8 cellular contexts compared by ENCODE assay signal in the genomic region with DNA sequence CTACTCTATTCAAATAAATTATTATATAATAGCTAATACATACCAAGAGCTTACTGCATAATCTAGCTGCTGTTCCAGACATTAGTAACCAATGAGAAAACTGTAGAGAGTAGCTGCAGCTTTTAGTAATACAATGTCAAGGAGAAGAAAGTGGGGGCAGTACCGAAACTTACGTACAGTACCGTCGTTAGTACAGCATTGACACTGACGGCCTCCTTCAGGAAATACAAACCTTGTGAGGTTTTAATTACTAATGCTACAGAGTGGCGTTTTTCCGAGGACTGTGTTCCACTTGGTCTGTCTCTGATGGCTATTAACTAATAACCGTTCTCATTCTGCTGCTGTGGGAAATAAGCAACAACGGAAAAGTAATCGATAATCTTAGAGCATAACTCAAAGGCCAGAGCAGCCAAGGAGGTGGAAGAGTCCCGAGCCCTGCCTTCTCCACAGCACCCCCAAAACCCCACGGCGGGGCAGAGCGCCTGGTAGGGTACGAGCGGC. TPM values are rescaled to one million over a fixed set of nuclear protein-coding genes. Genes with fewer than 3 reads are reported as not detected.
DNase-seq lines count a peak whose midpoint lies in the region; ATAC-seq, FAIRE-seq and TF ChIP-seq lines count a peak whose summit lies in the region.

No MANE protein-coding gene starts in this region.

- H3K9ac ChIP-seq in astrocyte (ENCODE audit: low read length) (peak overlapping the region; percentile 87), iPS-20b (ENCODE audit: low read depth, low read length) (peak overlapping the region; percentile 37; the same call in 1 of the 2 replicates)

- peak overlapping the region; percentile 95 for H2AFZ ChIP-seq in astrocyte (ENCODE audit: low read depth, low read length)

- H3K27ac Mint-ChIP-seq in CD4-positive, alpha-beta memory T cell, result peak overlapping the region; percentile 89 to 98 (median 94)
- H3K27ac Mint-ChIP-seq in astrocyte (ENCODE audit: unreplicated experiment), result no peak overlapping the region

- H3K79me2 ChIP-seq in astrocyte (ENCODE audit: insufficient read depth, low read length), result no peaks in the 10 kb centered on the region

- H3K4me1 Mint-ChIP-seq in CD4-positive, alpha-beta memory T cell, result peaks cover 18 to 35% (median 27%) of the 10 kb centered on the region in 4 donors
- peaks cover 9% of the 10 kb centered on the region for H3K4me1 Mint-ChIP-seq in astrocyte (ENCODE audit: low read depth, unreplicated experiment)

- POLR2A ChIA-PET in CD4-positive, alpha-beta memory T cell (lab: Charles Lee; ENCODE audit: partially characterized antibody), result interaction anchor here (0.8 to 4.5 kb wide), 12 partner anchors 9 to 493 kb away, joined by 3 to 155 read pairs (median 4); partner anchors contain the start of genes LYRM2, PNRC1, RNGTT and UBE2J1

- peaks cover 20% of the 10 kb centered on the region for H3K4me1 ChIP-seq in CD4-positive, alpha-beta memory T cell (ENCODE audit: insufficient read depth, low read length)
- peaks cover 14% of the 10 kb centered on the region for H3K4me1 ChIP-seq in astrocyte (ENCODE audit: insufficient read depth, low read length)
- peaks cover 3% of the 10 kb centered on the region; the same call in 1 of the 2 replicates for H3K4me1 ChIP-seq in iPS-20b (ENCODE audit: insufficient read depth, low read length)

- peak in 4 of 5 donors; percentile 49 to 56 (median 54) for DNase-seq in CD4-positive, alpha-beta memory T cell
- peak; percentile 78 for DNase-seq in NCI-H748 treated with DMSO at 0.1 percent for 48 hours (lab: John Stamatoyannopoulos, UW)
- DNase-seq in astrocyte (ENCODE audit: low read depth), result no peak
- peak in 3 of 4 experiments; percentile 2 to 12 (median 9) for DNase-seq in stimulated activated CD4-positive, alpha-beta T cell treated with anti-CD3 and anti-CD28 coated beads, Interleukin-1b, Interleukin-23, amount 100 ng/mL, for 24 hours (ENCODE audit: low read depth in 4 of 4, low spot score in 1 of 4)
- DNase-seq in cortex of kidney (lab: John Stamatoyannopoulos, UW), result no peak

- H3K36me3 Mint-ChIP-seq in CD4-positive, alpha-beta memory T cell, result peaks cover 0 to 20% of the 10 kb centered on the region in 2 donors
- H3K36me3 Mint-ChIP-seq in astrocyte (ENCODE audit: low read depth, unreplicated experiment), result no peaks in the 10 kb centered on the region

- peak overlapping the region; percentile 90 to 99 (median 96) for H3K4me3 Mint-ChIP-seq in CD4-positive, alpha-beta memory T cell
- peak overlapping the region; percentile 82 for H3K4me3 Mint-ChIP-seq in astrocyte (ENCODE audit: unreplicated experiment)

- no peaks in the 10 kb centered on the region for H3K9me3 ChIP-seq in CD4-positive, alpha-beta memory T cell (ENCODE audit: control insufficient read depth in 1 of 2, low read length in 2 of 2)
- H3K9me3 ChIP-seq in astrocyte (ENCODE audit: insufficient read depth, low read depth, low read length) (no peaks in the 10 kb centered on the region), iPS-20b (ENCODE audit: insufficient read depth, low read depth, low read length) (no peaks in the 10 kb centered on the region)

- H4K20me1 ChIP-seq in astrocyte (ENCODE audit: insufficient read depth, low read length), result no peaks in the 10 kb centered on the region

- TF ChIP-seq CTCF in astrocyte (IDR thresholded peaks at IDR 0.05; ENCODE audit: insufficient read depth, low read depth, low read length), result no peak

- peak overlapping the region; percentile 33 to 44 for H3K4me3 ChIP-seq in CD4-positive, alpha-beta memory T cell (ENCODE audit: low read length in 2 of 2)
- peak overlapping the region; percentile 75 for H3K4me3 ChIP-seq in astrocyte (ENCODE audit: insufficient read depth, low read depth, low read length)
- peak overlapping the region; percentile 69 for H3K4me3 ChIP-seq in iPS-20b (ENCODE audit: low read length)

- peak; percentile 44 for ATAC-seq in GM18861 (IDR thresholded peaks at IDR 0.05; ENCODE audit: unreplicated experiment)
- peak; percentile 63 for ATAC-seq in HG03025 (IDR thresholded peaks at IDR 0.05; ENCODE audit: low FRiP score, unreplicated experiment)

- peak overlapping the region; percentile 97 for H3K4me2 ChIP-seq in astrocyte (ENCODE audit: low read length)

- no peaks in the 10 kb centered on the region for H3K27me3 ChIP-seq in CD4-positive, alpha-beta memory T cell (ENCODE audit: insufficient read depth, low read length)
- H3K27me3 ChIP-seq in astrocyte (ENCODE audit: insufficient read depth, low read length) (peaks cover 2% of the 10 kb centered on the region), iPS-20b (ENCODE audit: insufficient read depth, low read length) (peaks cover 63% of the 10 kb centered on the region)

- intact Hi-C loops in CD4-positive, alpha-beta memory T cell (cut with micrococcal nuclease), result loop anchor here (1.0 to 5.0 kb wide), 3 partner anchors 65 to 207 kb away; partner anchors contain the start of genes PNRC1 and UBE2J1

- FAIRE-seq in astrocyte (lab: Jason Lieb, UNC), result no peak

- CTCF ChIA-PET in CD4-positive, alpha-beta memory T cell (lab: Charles Lee; ENCODE audit: partially characterized antibody), result interaction anchor here (1.0 to 2.9 kb wide), 7 partner anchors 16 to 227 kb away, joined by 3 to 19 read pairs (median 5); partner anchors contain the start of gene PNRC1

- H3K9me3 Mint-ChIP-seq in CD4-positive, alpha-beta memory T cell, result no peaks in the 10 kb centered on the region
- H3K9me3 Mint-ChIP-seq in astrocyte (ENCODE audit: unreplicated experiment), result no peaks in the 10 kb centered on the region

- H3K36me3 ChIP-seq in CD4-positive, alpha-beta memory T cell (ENCODE audit: insufficient read depth, low read length), result no peaks in the 10 kb centered on the region
- H3K36me3 ChIP-seq in astrocyte (ENCODE audit: insufficient read depth, low read length), result no peaks in the 10 kb centered on the region
- no peaks in the 10 kb centered on the region for H3K36me3 ChIP-seq in iPS-20b (ENCODE audit: insufficient read depth, low read depth, low read length)

- no peaks in the 10 kb centered on the region for H3K27me3 Mint-ChIP-seq in CD4-positive, alpha-beta memory T cell
- peaks cover 6% of the 10 kb centered on the region for H3K27me3 Mint-ChIP-seq in astrocyte (ENCODE audit: low read depth, unreplicated experiment)

- H3K27ac ChIP-seq in CD4-positive, alpha-beta memory T cell (ENCODE audit: low read depth, low read length), result peak overlapping the region; percentile 66
- H3K27ac ChIP-seq in astrocyte (ENCODE audit: low read depth, low read length) (peak overlapping the region; percentile 70), iPS-20b (ENCODE audit: low read length) (no peak overlapping the region)

RNA-seq across cellular contexts. Expression of gene PM20D2, which starts 0.3 kb away (rescaled TPM):
- 10 to 100 TPM; 11.4 to 11.6 TPM for total RNA-seq in CD4-positive, alpha-beta memory T cell
- polyA plus RNA-seq in CD4-positive, alpha-beta memory T cell, result 10 to 100 TPM in 1 of 2 donors, 1 to 10 TPM in 1; 7.8 to 11.3 TPM
- 7.7 and 10.4 TPM in 2 replicates for total RNA-seq in astrocyte

RNA-seq across cellular contexts. Expression of gene SRSF12, which starts 27.6 kb away (rescaled TPM):
- total RNA-seq in CD4-positive, alpha-beta memory T cell, result not detected
- polyA plus RNA-seq in CD4-positive, alpha-beta memory T cell, result under 1 TPM; 0.06 to 0.11 TPM
- total RNA-seq in astrocyte, result 7.0 and 9.2 TPM in 2 replicates

Comparison
In these comparisons a context has a peak if more than half of its experiments do, and no peak if none do; other contexts are left out.
1. DNase-seq: peak in CD4-positive, alpha-beta memory T cell (4 of 5), NCI-H748 treated with DMSO at 0.1 percent for 48 hours (single experiment) and stimulated activated CD4-positive, alpha-beta T cell treated with anti-CD3 and anti-CD28 coated beads, Interleukin-1b, Interleukin-23, amount 100 ng/mL, for 24 hours (3 of 4); none in astrocyte (single experiment) and cortex of kidney (single experiment).
2. Peak in every context shown above with its lines, with median percentiles within 50 percentile points of each other: H3K4me3 ChIP-seq.